Comparison of ENCODE assay signal across 1 cellular context in the genomic region with DNA sequence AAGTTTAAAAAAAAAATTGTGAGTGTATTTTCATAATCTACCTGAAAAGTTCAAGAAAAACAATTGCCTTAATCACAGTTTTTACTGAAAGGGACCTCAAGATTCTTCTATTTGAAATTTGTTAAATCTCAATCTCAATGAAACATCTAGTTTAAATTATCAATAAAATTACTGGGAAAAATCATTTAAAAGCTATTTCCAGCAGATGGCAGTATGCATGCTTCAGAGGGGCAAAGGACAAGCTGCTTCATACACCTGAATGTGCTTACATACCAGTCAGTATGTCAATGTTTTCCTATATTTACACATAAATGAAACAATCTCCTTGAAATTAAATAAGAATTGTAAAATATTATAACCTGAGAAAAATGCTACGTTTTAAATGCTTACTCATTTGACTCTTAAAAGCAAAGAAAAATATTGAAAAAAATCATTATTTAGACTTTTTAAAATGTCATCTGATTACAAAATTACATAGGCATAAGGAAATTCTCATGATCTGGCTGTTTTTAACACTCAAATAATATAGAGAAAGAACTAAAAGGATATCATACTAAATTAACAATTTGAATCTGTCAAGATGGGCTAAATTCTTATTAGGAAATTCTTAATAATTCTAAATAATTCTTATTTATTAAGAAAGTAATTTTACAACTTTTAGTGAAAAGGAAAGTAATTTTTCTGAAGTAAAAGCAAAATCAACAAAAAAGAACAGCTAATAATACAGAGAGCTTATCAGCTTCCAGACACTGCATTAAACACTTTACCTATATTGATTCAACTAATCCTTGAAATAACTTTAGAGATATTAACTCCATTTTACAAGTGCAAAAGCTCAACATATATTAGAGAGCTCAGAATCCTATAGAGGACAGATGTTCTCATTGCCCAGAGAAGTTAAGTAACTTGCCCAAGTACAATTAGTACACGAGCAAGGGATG.
TF ChIP-seq lines count a peak whose summit lies in the region.

No MANE protein-coding gene starts in this region.

TF ChIP-seq in SK-N-SH treated with all-trans-retinoic acid at 6 μM for 48 hours, 23 proteins besides CTCF, POLR2A, EP300 and RAD21 (continued from another document):
- no peak for TF ChIP-seq ZFP30 (CRISPR knock-in tag; IDR thresholded peaks at IDR 0.05)
